ENCODE assay signal across 9 cellular contexts in the genomic region with DNA sequence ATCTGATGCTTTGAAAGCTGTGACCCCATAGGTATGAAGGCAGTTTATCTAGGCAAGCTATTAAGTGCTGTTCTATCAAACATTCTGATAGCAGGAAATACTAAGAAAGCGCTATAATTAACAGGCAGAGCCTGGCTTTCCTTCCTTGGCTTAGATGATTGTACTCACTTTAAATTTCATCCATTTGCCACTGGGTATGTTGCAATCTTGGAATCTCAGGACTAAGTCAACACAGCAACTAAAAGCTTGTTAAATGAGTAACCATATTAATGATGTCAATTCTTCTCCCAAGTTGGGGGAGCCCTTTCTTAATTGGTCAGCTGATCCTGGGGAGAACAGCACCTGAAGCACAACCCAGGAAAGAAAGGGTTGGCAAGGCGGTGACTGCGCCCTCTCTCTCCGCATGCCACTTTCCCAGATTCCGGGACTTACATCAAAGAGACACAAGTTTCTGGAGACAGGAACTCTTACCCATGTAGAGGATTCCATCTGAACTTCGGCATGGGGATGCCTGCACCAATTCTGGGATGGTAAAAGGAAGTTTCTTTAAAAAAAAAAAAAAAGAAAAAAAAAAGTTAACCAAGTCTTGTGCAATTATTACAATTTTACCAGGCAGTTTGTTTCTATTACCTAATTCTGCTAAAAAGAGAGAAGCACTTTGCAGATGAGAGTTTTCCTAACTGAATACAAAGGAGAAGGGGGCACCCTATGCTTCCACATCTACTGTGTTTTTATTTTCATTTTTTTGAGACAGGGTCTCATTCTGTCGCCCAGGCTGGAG.
A peak's percentile ranks its signal among the peaks of the same experiment; 100 is the strongest.
DNase-seq lines count a peak whose midpoint lies in the region; ATAC-seq lines count a peak whose summit lies in the region.
"Had no signal": no experiment of that assay in that cellular context is flagged by ENCODE, and none has a peak within 500 bp of the region (broad histone marks: within the 10 kb centered on the region; RNA-seq: fewer than 3 reads in every experiment).

No MANE protein-coding gene starts in this region.

- DNase-seq in AG08395 (ENCODE audit: low spot score) = peak; percentile 42
- DNase-seq in HCEC 1CT = peak; percentile 59
- DNase-seq in SKM-1 treated with dmso at 0.1 percent for 144 hours (lab: John Stamatoyannopoulos, UW; ENCODE audit: unreplicated experiment) = peak; percentile 56
- peak; percentile 93 for DNase-seq in kidney tubule cell (ENCODE audit: low spot score)
- no peak for DNase-seq in HPDE6-E6E7 (ENCODE audit: extremely low spot score)
- no peak for DNase-seq in DMS 273 (lab: John Stamatoyannopoulos, UW; ENCODE audit: unreplicated experiment)
- DNase-seq in GM19240 (ENCODE audit: insufficient read length, low spot score) = no peak
- DNase-seq: NCI-H446 had no signal

- ATAC-seq in HG03045 (IDR thresholded peaks at IDR 0.05; ENCODE audit: unreplicated experiment) = no peak

Comparison
In these comparisons a context has a peak if more than half of its experiments do, and no peak if none do; other contexts are left out.
1. DNase-seq: peak in AG08395 (single experiment), HCEC 1CT (single experiment), SKM-1 treated with dmso at 0.1 percent for 144 hours (single experiment) and kidney tubule cell (single experiment); none in HPDE6-E6E7 (single experiment), DMS 273 (single experiment) and GM19240 (single experiment).